1 cellular context compared by ENCODE assay signal in the genomic region with DNA sequence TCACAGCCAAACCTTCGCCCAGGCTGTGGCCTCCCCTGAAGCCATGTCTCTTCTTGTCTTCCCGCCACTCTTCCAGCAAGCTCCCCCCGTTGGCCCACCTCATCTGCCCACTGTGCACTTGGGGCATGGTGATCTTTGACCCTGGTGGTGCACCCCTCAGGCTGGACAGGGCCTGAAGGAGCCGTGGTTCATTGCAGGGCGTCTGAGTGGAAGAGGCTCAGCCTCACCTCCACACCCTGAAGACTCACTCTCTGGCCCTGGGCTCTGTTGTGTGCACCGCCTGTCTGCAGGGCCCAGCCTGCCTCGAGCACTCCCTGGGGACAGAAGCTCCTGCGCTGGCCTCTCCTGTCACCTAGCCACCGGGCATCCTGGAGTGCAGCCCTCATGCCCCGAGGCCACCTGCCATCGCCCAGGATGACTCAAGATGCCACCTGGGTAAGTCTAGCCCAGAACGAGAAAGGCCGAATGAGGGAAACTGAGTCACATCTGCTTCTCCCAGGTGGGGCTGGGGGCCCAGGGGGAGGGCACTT.
TF ChIP-seq lines count a peak whose summit lies in the region.

No MANE protein-coding gene starts in this region.

TF ChIP-seq in H1, 55 proteins besides CTCF, POLR2A, EP300 and RAD21 (continued from another document):
- TF ChIP-seq, protein P1, sequence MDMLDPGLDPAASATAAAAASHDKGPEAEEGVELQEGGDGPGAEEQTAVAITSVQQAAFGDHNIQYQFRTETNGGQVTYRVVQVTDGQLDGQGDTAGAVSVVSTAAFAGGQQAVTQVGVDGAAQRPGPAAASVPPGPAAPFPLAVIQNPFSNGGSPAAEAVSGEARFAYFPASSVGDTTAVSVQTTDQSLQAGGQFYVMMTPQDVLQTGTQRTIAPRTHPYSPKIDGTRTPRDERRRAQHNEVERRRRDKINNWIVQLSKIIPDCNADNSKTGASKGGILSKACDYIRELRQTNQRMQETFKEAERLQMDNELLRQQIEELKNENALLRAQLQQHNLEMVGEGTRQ (IDR thresholded peaks at IDR 0.05; ENCODE audit: low read length), result no peak
- TF ChIP-seq CTBP2 (IDR thresholded peaks at IDR 0.05; ENCODE audit: borderline replicate concordance, insufficient read depth, insufficient read length, low read length), result no peak
- TF ChIP-seq, protein P2, sequence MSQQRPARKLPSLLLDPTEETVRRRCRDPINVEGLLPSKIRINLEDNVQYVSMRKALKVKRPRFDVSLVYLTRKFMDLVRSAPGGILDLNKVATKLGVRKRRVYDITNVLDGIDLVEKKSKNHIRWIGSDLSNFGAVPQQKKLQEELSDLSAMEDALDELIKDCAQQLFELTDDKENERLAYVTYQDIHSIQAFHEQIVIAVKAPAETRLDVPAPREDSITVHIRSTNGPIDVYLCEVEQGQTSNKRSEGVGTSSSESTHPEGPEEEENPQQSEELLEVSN (IDR thresholded peaks at IDR 0.05), result no peak
- no peak for TF ChIP-seq TEAD4 (IDR thresholded peaks at IDR 0.05; ENCODE audit: low read depth, low read length)
- no peak for TF ChIP-seq YY1 (IDR thresholded peaks at IDR 0.05; ENCODE audit: low read depth, low read length)
- no peak for TF ChIP-seq CHD2 (IDR thresholded peaks at IDR 0.05; ENCODE audit: low read length)
- TF ChIP-seq, protein P3, sequence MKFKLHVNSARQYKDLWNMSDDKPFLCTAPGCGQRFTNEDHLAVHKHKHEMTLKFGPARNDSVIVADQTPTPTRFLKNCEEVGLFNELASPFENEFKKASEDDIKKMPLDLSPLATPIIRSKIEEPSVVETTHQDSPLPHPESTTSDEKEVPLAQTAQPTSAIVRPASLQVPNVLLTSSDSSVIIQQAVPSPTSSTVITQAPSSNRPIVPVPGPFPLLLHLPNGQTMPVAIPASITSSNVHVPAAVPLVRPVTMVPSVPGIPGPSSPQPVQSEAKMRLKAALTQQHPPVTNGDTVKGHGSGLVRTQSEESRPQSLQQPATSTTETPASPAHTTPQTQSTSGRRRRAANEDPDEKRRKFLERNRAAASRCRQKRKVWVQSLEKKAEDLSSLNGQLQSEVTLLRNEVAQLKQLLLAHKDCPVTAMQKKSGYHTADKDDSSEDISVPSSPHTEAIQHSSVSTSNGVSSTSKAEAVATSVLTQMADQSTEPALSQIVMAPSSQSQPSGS (IDR thresholded peaks at IDR 0.05; ENCODE audit: low read length), result no peak
- no peak for TF ChIP-seq MAFK (IDR thresholded peaks at IDR 0.05; ENCODE audit: low read depth, low read length)
- no peak for TF ChIP-seq ZNF274 (IDR thresholded peaks at IDR 0.05; ENCODE audit: borderline replicate concordance, extremely low read depth, low read length)
- TF ChIP-seq SRF (IDR thresholded peaks at IDR 0.05; ENCODE audit: low read depth, low read length), result no peak
- no peak for TF ChIP-seq TAF7 (optimal IDR thresholded peaks at IDR 0.05; ENCODE audit: borderline replicate concordance, low read depth, low read length)
- no peak for TF ChIP-seq FOSL1 (IDR thresholded peaks at IDR 0.05; ENCODE audit: insufficient read depth, low read depth, low read length)
- TF ChIP-seq NRF1 (IDR thresholded peaks at IDR 0.05; ENCODE audit: low read depth, low read length), result no peak
